Comparison of ENCODE assay signal across 8 cellular contexts in genomic region chr4:119299221-119300071, GRCh38. TPM values are rescaled to one million over a fixed set of nuclear protein-coding genes. Genes with fewer than 3 reads are reported as not detected.
A peak's percentile ranks its signal among the peaks of the same experiment; 100 is the strongest.
DNase-seq lines count a peak whose midpoint lies in the region; ATAC-seq and TF ChIP-seq lines count a peak whose summit lies in the region.

No MANE protein-coding gene starts in this region.

- H3K36me3 ChIP-seq in ovary, result no peaks in the 10 kb centered on the region

- no peak for TF ChIP-seq CTCF in fibroblast of villous mesenchyme (IDR thresholded peaks at IDR 0.05; ENCODE audit: insufficient read depth, low read depth, low read length)
- TF ChIP-seq CTCF in ovary (IDR thresholded peaks at IDR 0.05), result no peak

- TF ChIP-seq EP300 in ovary (IDR thresholded peaks at IDR 0.05), result no peak

- peak overlapping the region; percentile 97 for H3K4me3 ChIP-seq in fibroblast of villous mesenchyme (ENCODE audit: low read depth, low read length)
- peak overlapping the region; percentile 47 for H3K4me3 ChIP-seq in ovary

- H3K27ac Mint-ChIP-seq in activated naive CD4-positive, alpha-beta T cell treated with anti-CD3 and anti-CD28 coated beads, Interleukin-2, amount 10 ng/mL, durations not matched to agents 7 days and 5 days, result peak overlapping the region; percentile 98

- H3K27me3 ChIP-seq in ovary, result no peaks in the 10 kb centered on the region

- peak overlapping the region; percentile 62 to 87 for H3K27ac ChIP-seq in ovary

- H3K27me3 Mint-ChIP-seq in activated naive CD4-positive, alpha-beta T cell treated with anti-CD3 and anti-CD28 coated beads, Interleukin-2, amount 10 ng/mL, durations not matched to agents 7 days and 5 days, result no peaks in the 10 kb centered on the region

- 3 to 5% (median 4%) methylated on average over 12 of the region's 12 CpGs for WGBS in ovary, 3 donors

- no peaks in the 10 kb centered on the region for H3K9me3 ChIP-seq in ovary

- H3K4me3 Mint-ChIP-seq in activated naive CD4-positive, alpha-beta T cell treated with anti-CD3 and anti-CD28 coated beads, Interleukin-2, amount 10 ng/mL, durations not matched to agents 7 days and 5 days, result peak overlapping the region; percentile 85

- TF ChIP-seq POLR2A in ovary (IDR thresholded peaks at IDR 0.05) (no peak), erythroblast (IDR thresholded peaks at IDR 0.05; ENCODE audit: low read length) (no peak)

- intact Hi-C loops in ovary (cut with DNase I), result loop anchor here in 3 of 4 donors (10.0 kb wide), 2 partner anchors 315 to 565 kb away; no protein-coding TSS in a partner anchor

- H3K4me1 Mint-ChIP-seq in activated naive CD4-positive, alpha-beta T cell treated with anti-CD3 and anti-CD28 coated beads, Interleukin-2, amount 10 ng/mL, durations not matched to agents 7 days and 5 days, result peaks cover 38% of the 10 kb centered on the region

- ATAC-seq in HG03025 (IDR thresholded peaks at IDR 0.05; ENCODE audit: low FRiP score, unreplicated experiment), result peak; percentile 71

- no peaks in the 10 kb centered on the region for H3K9me3 Mint-ChIP-seq in activated naive CD4-positive, alpha-beta T cell treated with anti-CD3 and anti-CD28 coated beads, Interleukin-2, amount 10 ng/mL, durations not matched to agents 7 days and 5 days

- H3K36me3 Mint-ChIP-seq in activated naive CD4-positive, alpha-beta T cell treated with anti-CD3 and anti-CD28 coated beads, Interleukin-2, amount 10 ng/mL, durations not matched to agents 7 days and 5 days, result peaks cover 36% of the 10 kb centered on the region

- DNase-seq in activated naive CD4-positive, alpha-beta T cell treated with anti-CD3 and anti-CD28 coated beads, Interleukin-2, amount 10 ng/mL, durations not matched to agents 7 days and 5 days, result no peak
- no peak for DNase-seq in activated naive CD4-positive, alpha-beta T cell (lab: John Stamatoyannopoulos, UW)
- DNase-seq in SW480 (ENCODE audit: low spot score) (peak; percentile 11), fibroblast of villous mesenchyme (ENCODE audit: low read depth) (peak; percentile 30), ovary (no peak), NCI-H526 (lab: John Stamatoyannopoulos, UW) (no peak), erythroblast (lab: John Stamatoyannopoulos, UW) (no peak)

- CTCF ChIA-PET in activated naive CD4-positive, alpha-beta T cell treated with anti-CD3 and anti-CD28 coated beads, Interleukin-2, amount 10 ng/mL, durations not matched to agents 7 days and 5 days (lab: Charles Lee), result interaction anchor here (0.9 to 1.9 kb wide), 5 partner anchors 86 to 771 kb away, joined by 3 to 9 read pairs (median 5); partner anchors contain the start of gene USP53

- peaks cover 6% of the 10 kb centered on the region for H3K4me1 ChIP-seq in ovary (ENCODE audit: insufficient read depth)

RNA-seq across cellular contexts. Expression of gene FABP2, which starts 22.5 kb away (rescaled TPM):
- total RNA-seq in fibroblast of villous mesenchyme, result not detected in 2 replicates
- under 1 TPM in 2 of 7 donors, not detected in 5; 0.11 to 0.60 TPM for total RNA-seq in ovary
- not detected for polyA plus RNA-seq in ovary

Comparison
In these comparisons a context has a peak if more than half of its experiments do, and no peak if none do; other contexts are left out.
1. DNase-seq: peak in SW480 (single experiment) and fibroblast of villous mesenchyme (single experiment); none in activated naive CD4-positive, alpha-beta T cell treated with anti-CD3 and anti-CD28 coated beads, Interleukin-2, amount 10 ng/mL, durations not matched to agents 7 days and 5 days (single experiment), activated naive CD4-positive, alpha-beta T cell (0 of 4), ovary (0 of 5), NCI-H526 (0 of 2) and erythroblast (0 of 2).